In genomic region chr19:2084993-2085720, GRCh38 we compare ENCODE assay signal across 1 cellular context.
TF ChIP-seq lines count a peak whose summit lies in the region.

No MANE protein-coding gene starts in this region.

TF ChIP-seq in K562, 482 proteins besides CTCF, POLR2A, EP300 and RAD21 (continues in another document):
- TF ChIP-seq ZBTB33 (CRISPR knock-in tag; IDR thresholded peaks at IDR 0.05): peak; percentile 68
- no peak for TF ChIP-seq E2F8 (IDR thresholded peaks at IDR 0.05; ENCODE audit: low read depth, partially characterized antibody)
- TF ChIP-seq ZNF197 (CRISPR knock-in tag; IDR thresholded peaks at IDR 0.05; ENCODE audit: low read depth): no peak
- no peak for TF ChIP-seq SAFB (IDR thresholded peaks at IDR 0.05; ENCODE audit: borderline replicate concordance, low read depth, low read length)
- TF ChIP-seq MAZ (CRISPR knock-in tag; conservative IDR thresholded peaks at IDR 0.05 in 1 of 2, IDR thresholded peaks at IDR 0.05 in 1 of 2): 0 out of 4 replicates have a peak, but pooled peaks of 1 of the 2 experiments have one; percentile 25
- TF ChIP-seq GABPB1 (CRISPR knock-in tag; IDR thresholded peaks at IDR 0.05): peak; percentile 77; the same call in 1 of the 2 replicates
- TF ChIP-seq NFE2 (IDR thresholded peaks at IDR 0.05; ENCODE audit: low read depth): no peak
- TF ChIP-seq RBFOX2 (IDR thresholded peaks at IDR 0.05; ENCODE audit: low read depth, low read length): peak; percentile 52
- peak in 2 of 3 experiments; percentile 76 to 79; a peak in 4 of 6 replicates for TF ChIP-seq ZBTB11 (CRISPR knock-in tag; IDR thresholded peaks at IDR 0.05)
- TF ChIP-seq ZKSCAN1 (IDR thresholded peaks at IDR 0.05; ENCODE audit: low read depth, low read length): no peak
- peak; percentile 93 for TF ChIP-seq ZNF384 (IDR thresholded peaks at IDR 0.05; ENCODE audit: low read depth, low read length)
- peak; percentile 59; the same call in 1 of the 2 replicates for TF ChIP-seq LEF1 (IDR thresholded peaks at IDR 0.05)
- peak; percentile 89 for TF ChIP-seq GABPA (tag; conservative IDR thresholded peaks at IDR 0.05; ENCODE audit: low read depth)
- peak; percentile 53 for TF ChIP-seq ZNF175 (CRISPR knock-in tag; IDR thresholded peaks at IDR 0.05; ENCODE audit: low read depth)
- TF ChIP-seq VEZF1 (CRISPR knock-in tag; IDR thresholded peaks at IDR 0.05): peak; percentile 29; the same call in 1 of the 2 replicates
- TF ChIP-seq ZNF395 (CRISPR knock-in tag; IDR thresholded peaks at IDR 0.05): peak; percentile 62; the same call in 1 of the 2 replicates
- no peak for TF ChIP-seq SRSF7 (optimal IDR thresholded peaks at IDR 0.05; ENCODE audit: low read depth, low read length)
- peak; percentile 59; the same call in 1 of the 2 replicates for TF ChIP-seq RNF2 (IDR thresholded peaks at IDR 0.05)
- TF ChIP-seq NELFE (IDR thresholded peaks at IDR 0.05; ENCODE audit: insufficient read depth, insufficient read length): no peak
- TF ChIP-seq CREM (IDR thresholded peaks at IDR 0.05; ENCODE audit: low read depth): 0 out of 2 replicates have a peak, but pooled peaks have one; percentile 28
- peak; percentile 89 for TF ChIP-seq ETV5 (CRISPR knock-in tag; IDR thresholded peaks at IDR 0.05; ENCODE audit: low read depth)
- peak; percentile 19; the same call in 1 of the 2 replicates for TF ChIP-seq TFAP4 (CRISPR knock-in tag; IDR thresholded peaks at IDR 0.05; ENCODE audit: borderline replicate concordance)
- TF ChIP-seq ERF (CRISPR knock-in tag; IDR thresholded peaks at IDR 0.05): no peak
- 0 out of 2 replicates have a peak, but pooled peaks have one; percentile 44 for TF ChIP-seq ZNF609 (CRISPR knock-in tag; IDR thresholded peaks at IDR 0.05; ENCODE audit: borderline replicate concordance)
- TF ChIP-seq ETV1 (tag; conservative IDR thresholded peaks at IDR 0.05; ENCODE audit: low read depth): peak; percentile 87
- peak; percentile 49; the same call in 1 of the 2 replicates for TF ChIP-seq SPI1 (IDR thresholded peaks at IDR 0.05; ENCODE audit: borderline replicate concordance, low read depth, low read length)
- TF ChIP-seq ZNF592 (IDR thresholded peaks at IDR 0.05): peak; percentile 58; the same call in 1 of the 2 replicates
- no peak for TF ChIP-seq ZNF121 (CRISPR knock-in tag; conservative IDR thresholded peaks at IDR 0.05)
- TF ChIP-seq PTRF (tag; IDR thresholded peaks at IDR 0.05): no peak
- no peak for TF ChIP-seq ZNF253 (CRISPR knock-in tag; conservative IDR thresholded peaks at IDR 0.05)
